In genomic region chr1:114111731-114112661, GRCh38 we compare ENCODE assay signal across 17 cellular contexts. TPM values are rescaled to one million over a fixed set of nuclear protein-coding genes. Genes with fewer than 3 reads are reported as not detected.
DNase-seq lines count a peak whose midpoint lies in the region; ATAC-seq, FAIRE-seq and TF ChIP-seq lines count a peak whose summit lies in the region.
"Had no signal": no experiment of that assay in that cellular context is flagged by ENCODE, and none has a peak within 500 bp of the region (broad histone marks: within the 10 kb centered on the region; RNA-seq: fewer than 3 reads in every experiment).

No MANE protein-coding gene starts in this region.

- H3K4me3 Mint-ChIP-seq in activated naive CD4-positive, alpha-beta T cell treated with anti-CD3 and anti-CD28 coated beads, Interleukin-2, amount 10 ng/mL, durations not matched to agents 7 days and 5 days, result no peak overlapping the region
- H3K4me3 Mint-ChIP-seq: CD8-positive, alpha-beta T cell had no signal

- H2AFZ ChIP-seq in PC-9, result 0 out of 2 replicates have a peak overlapping the region, but pooled peaks have one; percentile 18

- H3K27ac ChIP-seq in A673 (ENCODE audit: low read depth, low read length, poor library complexity, severe bottlenecking) (peak overlapping the region; percentile 64), PC-9 (peak overlapping the region; percentile 96), mesendoderm (ENCODE audit: low read depth, low read length) (peak overlapping the region; percentile 58)
- H3K27ac ChIP-seq: Peyer's patch had no signal

- no peaks in the 10 kb centered on the region for H3K9me2 ChIP-seq in PC-9 (ENCODE audit: insufficient read depth)

- peaks cover 11% of the 10 kb centered on the region for H3K27me3 Mint-ChIP-seq in activated naive CD4-positive, alpha-beta T cell treated with anti-CD3 and anti-CD28 coated beads, Interleukin-2, amount 10 ng/mL, durations not matched to agents 7 days and 5 days

- H4K8ac ChIP-seq in mesendoderm (ENCODE audit: low read depth, low read length), result no peak overlapping the region

- POLR2A ChIA-PET in A673 (lab: Charles Lee; ENCODE audit: low non-redundant PET) (no interaction called here), PC-9 (lab: Charles Lee; ENCODE audit: unreplicated experiment) (no interaction called here)

- no peak overlapping the region for H3K4ac ChIP-seq in mesendoderm (ENCODE audit: low read depth, low read length)

- no peak overlapping the region for H3K9ac ChIP-seq in mesendoderm (ENCODE audit: low read length)

- no peak overlapping the region for H3K27ac Mint-ChIP-seq in activated naive CD4-positive, alpha-beta T cell treated with anti-CD3 and anti-CD28 coated beads, Interleukin-2, amount 10 ng/mL, durations not matched to agents 7 days and 5 days
- H3K27ac Mint-ChIP-seq: CD8-positive, alpha-beta T cell had no signal

- no peaks in the 10 kb centered on the region for H4K20me1 ChIP-seq in PC-9 (ENCODE audit: insufficient read depth)

- H3K4me1 ChIP-seq in A673 (ENCODE audit: insufficient read depth, low read length, poor library complexity, severe bottlenecking), result peaks cover 70% of the 10 kb centered on the region
- peaks cover 72% of the 10 kb centered on the region for H3K4me1 ChIP-seq in PC-9 (replicated peaks; ENCODE audit: insufficient read depth)
- peaks cover 22% of the 10 kb centered on the region for H3K4me1 ChIP-seq in mesendoderm (ENCODE audit: control insufficient read depth, low read depth, low read length)
- H3K4me1 ChIP-seq: HAP-1, Peyer's patch had no signal

- DNase-seq in A673 (ENCODE audit: low spot score) (peak; percentile 71), DMS79 treated with DMSO at 0.1 percent for 48 hours (lab: John Stamatoyannopoulos, UW) (peak; percentile 46), PC-9 (peak in 1 of 2 experiments; percentile 68), mesendoderm (no peak), RCC 7860 (ENCODE audit: low spot score) (no peak), NCI-H2107 treated with DMSO at 0.1 percent for 48 hours (lab: John Stamatoyannopoulos, UW; ENCODE audit: unreplicated experiment) (no peak)
- DNase-seq in activated naive CD4-positive, alpha-beta T cell treated with anti-CD3 and anti-CD28 coated beads, Interleukin-2, amount 10 ng/mL, durations not matched to agents 7 days and 5 days, result no peak
- DNase-seq: ACHN; CD8-positive, alpha-beta T cell; Karpas-422; NCI-H2029; NCI-H226; NCI-H82; Peyer's patch; SHP77 had no signal

- H3K4me1 Mint-ChIP-seq in activated naive CD4-positive, alpha-beta T cell treated with anti-CD3 and anti-CD28 coated beads, Interleukin-2, amount 10 ng/mL, durations not matched to agents 7 days and 5 days, result peaks cover 15% of the 10 kb centered on the region

- peak overlapping the region; percentile 75 for H3K4me2 ChIP-seq in PC-9
- H3K4me2 ChIP-seq in mesendoderm (ENCODE audit: low read length), result no peak overlapping the region

- no CpG with 5 or more reads among the region's 24 CpGs for WGBS in mesendoderm (ENCODE audit: extremely low coverage, insufficient coverage, low lambda C conversion rate)

- CTCF ChIA-PET in A673 (lab: Charles Lee) (no interaction called here), PC-9 (lab: Charles Lee) (no interaction called here)
- CTCF ChIA-PET in activated naive CD4-positive, alpha-beta T cell treated with anti-CD3 and anti-CD28 coated beads, Interleukin-2, amount 10 ng/mL, durations not matched to agents 7 days and 5 days (lab: Charles Lee), result no interaction called here

- H3K9me3 ChIP-seq in A673 (ENCODE audit: low read depth, low read length, poor library complexity, severe bottlenecking) (no peaks in the 10 kb centered on the region), PC-9 (ENCODE audit: insufficient read depth, low read depth) (no peaks in the 10 kb centered on the region)
- H3K9me3 ChIP-seq: HAP-1, Peyer's patch had no signal

- no peaks in the 10 kb centered on the region for H3K79me1 ChIP-seq in mesendoderm (ENCODE audit: low read length)

- H2BK15ac ChIP-seq in mesendoderm (replicated peaks; ENCODE audit: low read depth), result no peak overlapping the region

- TF ChIP-seq CTCF in A673 (conservative IDR thresholded peaks at IDR 0.05; ENCODE audit: low read depth, low read length) (no peak), PC-9 (conservative IDR thresholded peaks at IDR 0.05) (no peak)

- H3K9me3 Mint-ChIP-seq in activated naive CD4-positive, alpha-beta T cell treated with anti-CD3 and anti-CD28 coated beads, Interleukin-2, amount 10 ng/mL, durations not matched to agents 7 days and 5 days, result no peaks in the 10 kb centered on the region
- H3K9me3 Mint-ChIP-seq: CD8-positive, alpha-beta T cell had no signal

- H3K27me3 ChIP-seq in A673 (replicated peaks; ENCODE audit: insufficient read depth, low read depth, low read length, poor library complexity), result no peaks in the 10 kb centered on the region
- no peaks in the 10 kb centered on the region for H3K27me3 ChIP-seq in PC-9 (ENCODE audit: insufficient read depth, low read depth)
- no peaks in the 10 kb centered on the region for H3K27me3 ChIP-seq in mesendoderm (ENCODE audit: insufficient read depth, low read length, poor library complexity)
- H3K27me3 ChIP-seq: Peyer's patch had no signal

- no peak overlapping the region for H2BK120ac ChIP-seq in mesendoderm (ENCODE audit: low read depth, low read length)

- BruUV-seq in A673 (replicated peaks; lab: Mats Ljungman, UMichigan) (no TSS peak), PC-9 (replicated peaks; lab: Mats Ljungman, UMichigan) (no TSS peak)

- peaks cover 41% of the 10 kb centered on the region for H3F3A ChIP-seq in PC-9 (ENCODE audit: insufficient read depth, low read depth)

- no peak overlapping the region for H2BK5ac ChIP-seq in mesendoderm (ENCODE audit: low read length)

- no peak for ATAC-seq in HG02884 (IDR thresholded peaks at IDR 0.05; ENCODE audit: unreplicated experiment)
- ATAC-seq: CD8-positive, alpha-beta T cell had no signal

- H4K5ac ChIP-seq in mesendoderm (ENCODE audit: low read length), result no peak overlapping the region

- peak overlapping the region; percentile 15 for H3K18ac ChIP-seq in mesendoderm (ENCODE audit: low read length)

- intact Hi-C loops in A673 (cut with micrococcal nuclease; ENCODE audit: unreplicated experiment) (no loop called here), PC-9 (cut with micrococcal nuclease; ENCODE audit: unreplicated experiment) (no loop called here)

- no peak overlapping the region for H3K4me3 ChIP-seq in A673 (ENCODE audit: low read depth, low read length, poor library complexity, severe bottlenecking)
- no peak overlapping the region for H3K4me3 ChIP-seq in PC-9
- H3K4me3 ChIP-seq in mesendoderm (ENCODE audit: low read length), result no peak overlapping the region
- H3K4me3 ChIP-seq: HAP-1, Peyer's patch had no signal

- no peak for FAIRE-seq in RCC 7860 (lab: Jason Lieb, UNC)

- H3K36me3 Mint-ChIP-seq in activated naive CD4-positive, alpha-beta T cell treated with anti-CD3 and anti-CD28 coated beads, Interleukin-2, amount 10 ng/mL, durations not matched to agents 7 days and 5 days, result no peaks in the 10 kb centered on the region
- H3K36me3 Mint-ChIP-seq: CD8-positive, alpha-beta T cell had no signal

- H3K79me2 ChIP-seq in PC-9 (ENCODE audit: low read depth) (no peaks in the 10 kb centered on the region), mesendoderm (ENCODE audit: control insufficient read depth, insufficient read depth, low read length) (no peaks in the 10 kb centered on the region)

- peak overlapping the region; percentile 61 for H3K56ac ChIP-seq in mesendoderm (ENCODE audit: low read length)

- H2AK5ac ChIP-seq in mesendoderm (ENCODE audit: low read length), result no peak overlapping the region

- H3K36me3 ChIP-seq in A673 (ENCODE audit: insufficient read depth, low read length, poor library complexity, severe bottlenecking) (peaks cover 16% of the 10 kb centered on the region), PC-9 (ENCODE audit: low read depth) (no peaks in the 10 kb centered on the region), mesendoderm (ENCODE audit: control insufficient read depth, insufficient read depth, low read length) (no peaks in the 10 kb centered on the region)
- H3K36me3 ChIP-seq: HAP-1, Peyer's patch had no signal

- peak overlapping the region; percentile 25 for H3K23ac ChIP-seq in mesendoderm (ENCODE audit: low read length)

RNA-seq across cellular contexts. Expression of gene SYT6, which starts 41.7 kb away (rescaled TPM):
- 66.0 and 71.9 TPM in 2 replicates for total RNA-seq in A673 (2021)
- total RNA-seq in PC-9 (2021), result not detected in 2 replicates
- 11.5 TPM for polyA plus RNA-seq in mesendoderm (2013, experiment 1 of 2)
- 12.6 TPM for polyA plus RNA-seq in mesendoderm (2013, experiment 2 of 2)
- total RNA-seq: CD8-positive, alpha-beta T cell; Peyer's patch had no signal

Comparison
In these comparisons a context has a peak if more than half of its experiments do, and no peak if none do; other contexts are left out.
1. DNase-seq: peak in A673 (single experiment) and DMS79 treated with DMSO at 0.1 percent for 48 hours (single experiment); none in mesendoderm (single experiment), RCC 7860 (single experiment), NCI-H2107 treated with DMSO at 0.1 percent for 48 hours (single experiment) and activated naive CD4-positive, alpha-beta T cell treated with anti-CD3 and anti-CD28 coated beads, Interleukin-2, amount 10 ng/mL, durations not matched to agents 7 days and 5 days (single experiment).
2. RNA of gene SYT6, which starts 41.7 kb away (total RNA-seq): 66.0 to 71.9 TPM in A673; not detected in PC-9; every median in the first group is over 10 times any median in the second.
3. Peak in every context shown above with its lines, with median percentiles within 50 percentile points of each other: H3K27ac ChIP-seq.